22 cellular contexts compared by ENCODE assay signal in genomic region chr5:78328585-78329173, GRCh38. TPM values are rescaled to one million over a fixed set of nuclear protein-coding genes. Genes with fewer than 3 reads are reported as not detected.
DNase-seq lines count a peak whose midpoint lies in the region; ATAC-seq and TF ChIP-seq lines count a peak whose summit lies in the region.
"Had no signal": no experiment of that assay in that cellular context is flagged by ENCODE, and none has a peak within 500 bp of the region (broad histone marks: within the 10 kb centered on the region; RNA-seq: fewer than 3 reads in every experiment).

No MANE protein-coding gene starts in this region.

- peaks cover 11% of the 10 kb centered on the region for H3K4me1 Mint-ChIP-seq in WTC11
- H3K4me1 Mint-ChIP-seq: activated CD4-positive, alpha-beta T cell treated with anti-CD3 and anti-CD28 coated beads for 36 hours; activated naive CD4-positive, alpha-beta T cell treated with anti-CD3 and anti-CD28 coated beads, Interleukin-2, amount 50 U/mL, for 24 hours; central memory CD8-positive, alpha-beta T cell had no signal

- POLR2A ChIA-PET in WTC11 (lab: Charles Lee), result no interaction called here

- CTCF ChIA-PET in WTC11 (lab: Charles Lee), result interaction anchor here (0.6 to 2.0 kb wide), 5 partner anchors 8 to 204 kb away, joined by 3 to 8 read pairs (median 3); no protein-coding TSS in a partner anchor

- DNase-seq in SIG-M5 treated with dmso at 0.1 percent for 504 hours (lab: John Stamatoyannopoulos, UW; ENCODE audit: unreplicated experiment) (peak; percentile 10), SIG-M5 (lab: John Stamatoyannopoulos, UW) (no peak), WTC11 (ENCODE audit: low spot score) (no peak), fibroblast of peridontal ligament (ENCODE audit: extremely low read depth) (peak; percentile 39), stromal cell of bone marrow (ENCODE audit: low read depth) (peak; percentile 12), NCI-H2196 treated with DMSO at 0.1 percent for 48 hours (lab: John Stamatoyannopoulos, UW; ENCODE audit: unreplicated experiment) (no peak), OCI-M1 (lab: John Stamatoyannopoulos, UW) (no peak)
- DNase-seq: activated CD4-positive, alpha-beta T cell treated with anti-CD3 and anti-CD28 coated beads for 36 hours; activated T-cell treated with anti-CD3 and anti-CD28 coated beads for 4 hours; CD8-positive, alpha-beta T cell; EL; glutamatergic neuron; kidney; MM.1S; NCI-H2107; NCI-H82; posterior cingulate gyrus; RPMI8226; stimulated activated CD4-positive, alpha-beta T cell treated with anti-CD3 and anti-CD28 coated beads, Interleukin-15, amount 100 ng/mL, for 24 hours had no signal

- ATAC-seq in WTC11 (no peak), HG02884 (IDR thresholded peaks at IDR 0.05; ENCODE audit: unreplicated experiment) (no peak)
- ATAC-seq: activated CD4-positive, alpha-beta T cell treated with anti-CD3 and anti-CD28 coated beads for 36 hours; CD8-positive, alpha-beta T cell had no signal

- peaks cover 12% of the 10 kb centered on the region for H3K27me3 Mint-ChIP-seq in WTC11 (ENCODE audit: low read depth)
- H3K27me3 Mint-ChIP-seq: activated CD4-positive, alpha-beta T cell treated with anti-CD3 and anti-CD28 coated beads for 36 hours had no signal

- no peaks in the 10 kb centered on the region for H3K9me3 Mint-ChIP-seq in WTC11
- H3K9me3 Mint-ChIP-seq: activated naive CD4-positive, alpha-beta T cell treated with anti-CD3 and anti-CD28 coated beads, Interleukin-2, amount 50 U/mL, for 24 hours; CD8-positive, alpha-beta T cell; central memory CD8-positive, alpha-beta T cell had no signal

- no peak overlapping the region for H3K4me3 Mint-ChIP-seq in WTC11
- H3K4me3 Mint-ChIP-seq: activated CD4-positive, alpha-beta T cell treated with anti-CD3 and anti-CD28 coated beads for 36 hours; activated naive CD4-positive, alpha-beta T cell treated with anti-CD3 and anti-CD28 coated beads, Interleukin-2, amount 50 U/mL, for 24 hours; CD8-positive, alpha-beta T cell; central memory CD8-positive, alpha-beta T cell had no signal

- TF ChIP-seq CTCF in WTC11 (IDR thresholded peaks at IDR 0.05), result no peak

- H3K36me3 Mint-ChIP-seq in WTC11, result no peaks in the 10 kb centered on the region
- H3K36me3 Mint-ChIP-seq: activated naive CD4-positive, alpha-beta T cell treated with anti-CD3 and anti-CD28 coated beads, Interleukin-2, amount 50 U/mL, for 24 hours; CD8-positive, alpha-beta T cell had no signal

- H3K27ac Mint-ChIP-seq in WTC11, result no peak overlapping the region
- H3K27ac Mint-ChIP-seq: activated CD4-positive, alpha-beta T cell treated with anti-CD3 and anti-CD28 coated beads for 36 hours; activated naive CD4-positive, alpha-beta T cell treated with anti-CD3 and anti-CD28 coated beads, Interleukin-2, amount 50 U/mL, for 24 hours; CD8-positive, alpha-beta T cell had no signal

TF ChIP-seq in WTC11, 78 proteins besides CTCF, POLR2A, EP300 and RAD21:
- no peak for TF ChIP-seq SOX15 (CRISPR knock-in tag; IDR thresholded peaks at IDR 0.05)
- no peak for TF ChIP-seq GTF2I (CRISPR knock-in tag; conservative IDR thresholded peaks at IDR 0.05)
- no peak for TF ChIP-seq TP53 (CRISPR knock-in tag; IDR thresholded peaks at IDR 0.05)
- no peak for TF ChIP-seq CREM (CRISPR knock-in tag; IDR thresholded peaks at IDR 0.05)
- TF ChIP-seq FOXP1 (CRISPR knock-in tag; IDR thresholded peaks at IDR 0.05; ENCODE audit: borderline replicate concordance), result no peak
- TF ChIP-seq ZSCAN18 (CRISPR knock-in tag; IDR thresholded peaks at IDR 0.05), result no peak
- 0 out of 2 replicates have a peak, but pooled peaks have one; percentile 39 for TF ChIP-seq NFE2L1 (CRISPR knock-in tag; IDR thresholded peaks at IDR 0.05)

RNA-seq across cellular contexts. Expression of gene SCAMP1, which starts 31.7 kb away (rescaled TPM):
- 38.3 to 43.8 TPM (median 39.2 TPM) in 3 replicates for total RNA-seq in WTC11 (2021)

RNA-seq across cellular contexts. Expression of gene AP3B1, which starts 34.2 kb away (rescaled TPM):
- total RNA-seq in WTC11 (2021), result 42.8 to 50.3 TPM (median 46.3 TPM) in 3 replicates

Comparison
In these comparisons a context has a peak if more than half of its experiments do, and no peak if none do; other contexts are left out.
1. DNase-seq: peak in SIG-M5 treated with dmso at 0.1 percent for 504 hours (single experiment), fibroblast of peridontal ligament (single experiment) and stromal cell of bone marrow (single experiment); none in SIG-M5 (single experiment), WTC11 (single experiment), NCI-H2196 treated with DMSO at 0.1 percent for 48 hours (single experiment) and OCI-M1 (single experiment).